ENCODE assay signal across 1 cellular context in genomic region chr17:48565024-48565558, GRCh38.
TF ChIP-seq lines count a peak whose summit lies in the region.

No MANE protein-coding gene starts in this region.

TF ChIP-seq in WTC11, 78 proteins besides CTCF, POLR2A, EP300 and RAD21 (continued from another document):
- TF ChIP-seq, protein P1, sequence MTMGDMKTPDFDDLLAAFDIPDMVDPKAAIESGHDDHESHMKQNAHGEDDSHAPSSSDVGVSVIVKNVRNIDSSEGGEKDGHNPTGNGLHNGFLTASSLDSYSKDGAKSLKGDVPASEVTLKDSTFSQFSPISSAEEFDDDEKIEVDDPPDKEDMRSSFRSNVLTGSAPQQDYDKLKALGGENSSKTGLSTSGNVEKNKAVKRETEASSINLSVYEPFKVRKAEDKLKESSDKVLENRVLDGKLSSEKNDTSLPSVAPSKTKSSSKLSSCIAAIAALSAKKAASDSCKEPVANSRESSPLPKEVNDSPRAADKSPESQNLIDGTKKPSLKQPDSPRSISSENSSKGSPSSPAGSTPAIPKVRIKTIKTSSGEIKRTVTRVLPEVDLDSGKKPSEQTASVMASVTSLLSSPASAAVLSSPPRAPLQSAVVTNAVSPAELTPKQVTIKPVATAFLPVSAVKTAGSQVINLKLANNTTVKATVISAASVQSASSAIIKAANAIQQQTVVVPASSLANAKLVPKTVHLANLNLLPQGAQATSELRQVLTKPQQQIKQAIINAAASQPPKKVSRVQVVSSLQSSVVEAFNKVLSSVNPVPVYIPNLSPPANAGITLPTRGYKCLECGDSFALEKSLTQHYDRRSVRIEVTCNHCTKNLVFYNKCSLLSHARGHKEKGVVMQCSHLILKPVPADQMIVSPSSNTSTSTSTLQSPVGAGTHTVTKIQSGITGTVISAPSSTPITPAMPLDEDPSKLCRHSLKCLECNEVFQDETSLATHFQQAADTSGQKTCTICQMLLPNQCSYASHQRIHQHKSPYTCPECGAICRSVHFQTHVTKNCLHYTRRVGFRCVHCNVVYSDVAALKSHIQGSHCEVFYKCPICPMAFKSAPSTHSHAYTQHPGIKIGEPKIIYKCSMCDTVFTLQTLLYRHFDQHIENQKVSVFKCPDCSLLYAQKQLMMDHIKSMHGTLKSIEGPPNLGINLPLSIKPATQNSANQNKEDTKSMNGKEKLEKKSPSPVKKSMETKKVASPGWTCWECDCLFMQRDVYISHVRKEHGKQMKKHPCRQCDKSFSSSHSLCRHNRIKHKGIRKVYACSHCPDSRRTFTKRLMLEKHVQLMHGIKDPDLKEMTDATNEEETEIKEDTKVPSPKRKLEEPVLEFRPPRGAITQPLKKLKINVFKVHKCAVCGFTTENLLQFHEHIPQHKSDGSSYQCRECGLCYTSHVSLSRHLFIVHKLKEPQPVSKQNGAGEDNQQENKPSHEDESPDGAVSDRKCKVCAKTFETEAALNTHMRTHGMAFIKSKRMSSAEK (CRISPR knock-in tag; IDR thresholded peaks at IDR 0.05; ENCODE audit: borderline replicate concordance): no peak
- TF ChIP-seq ZNF423 (CRISPR knock-in tag; IDR thresholded peaks at IDR 0.05) (no peak), ELF4 (CRISPR knock-in tag; IDR thresholded peaks at IDR 0.05; ENCODE audit: low read depth) (no peak), NR1H2 (CRISPR knock-in tag; IDR thresholded peaks at IDR 0.05) (no peak), MLX (CRISPR knock-in tag; IDR thresholded peaks at IDR 0.05) (no peak), GABPB1 (CRISPR knock-in tag; IDR thresholded peaks at IDR 0.05) (no peak)
